ENCODE assay signal across 8 cellular contexts in genomic region chr1:1356796-1357401, GRCh38. TPM values are rescaled to one million over a fixed set of nuclear protein-coding genes. Genes with fewer than 3 reads are reported as not detected.
DNase-seq lines count a peak whose midpoint lies in the region; TF ChIP-seq lines count a peak whose summit lies in the region.
"Had no signal": no experiment of that assay in that cellular context is flagged by ENCODE, and none has a peak within 500 bp of the region (broad histone marks: within the 10 kb centered on the region; RNA-seq: fewer than 3 reads in every experiment).

No MANE protein-coding gene starts in this region.

- peaks cover 26% of the 10 kb centered on the region for H3K36me3 ChIP-seq in adipocyte (ENCODE audit: control insufficient read depth, insufficient read depth, low read length, severe bottlenecking)
- H3K36me3 ChIP-seq in testis (ENCODE audit: low read depth, missing control alignments), result no peaks in the 10 kb centered on the region

- WGBS in testis, 2 donors, result 38 to 50% methylated on average over 15 to 25 of the region's 26 CpGs

- H3K4me3 ChIP-seq in adipocyte (ENCODE audit: low read length) (peak overlapping the region; percentile 89), testis (peak overlapping the region; percentile 56 to 69)

- H3K9me3 ChIP-seq in adipocyte (ENCODE audit: control insufficient read depth, low read length) (no peaks in the 10 kb centered on the region), testis (no peaks in the 10 kb centered on the region)

- intact Hi-C loops in testis (cut with DNase I; ENCODE audit: low total_unique reads), result no loop called here

- H3K27me3 ChIP-seq in adipocyte (replicated peaks; ENCODE audit: control insufficient read depth, insufficient read depth, low read length) (no peaks in the 10 kb centered on the region), layer of hippocampus (ENCODE audit: control insufficient read depth, insufficient read depth, low read length) (peaks cover 23% of the 10 kb centered on the region), testis (no peaks in the 10 kb centered on the region)

- H3K27ac ChIP-seq in layer of hippocampus (ENCODE audit: low read depth, low read length), result peak overlapping the region; percentile 30
- H3K27ac ChIP-seq in testis, result peak overlapping the region; percentile 59 to 90

- no peak for TF ChIP-seq POLR2A in testis (IDR thresholded peaks at IDR 0.05)

- peaks cover 48% of the 10 kb centered on the region for H3K4me1 ChIP-seq in adipocyte (ENCODE audit: control insufficient read depth, insufficient read depth, low read length)
- peaks cover 56% of the 10 kb centered on the region for H3K4me1 ChIP-seq in testis

- DNase-seq in adipocyte (ENCODE audit: low read depth) (peak; percentile 55), testis (no peak), cerebellar nuclear complex (lab: John Stamatoyannopoulos, UW) (no peak), cerebellar cortex (ENCODE audit: low spot score) (no peak), DMS114 treated with DMSO at 0.1 percent for 48 hours (lab: John Stamatoyannopoulos, UW; ENCODE audit: unreplicated experiment) (no peak)
- DNase-seq: naive B cell, NCI-H1436 had no signal

- H3K9ac ChIP-seq in adipocyte (ENCODE audit: low read length), result peak overlapping the region; percentile 100

- no peak for TF ChIP-seq CTCF in testis (IDR thresholded peaks at IDR 0.05)

RNA-seq across cellular contexts. Expression of gene MXRA8, which starts 1.5 kb away (rescaled TPM):
- total RNA-seq in testis, result 100 to 1,000 TPM in 1 of 2 donors, 10 to 100 TPM in 1; 60.2 to 102 TPM
- polyA plus RNA-seq in testis (ENCODE audit: insufficient read depth, low read depth, low replicate concordance), result 63.3 TPM

RNA-seq across cellular contexts. Expression of gene DVL1, which starts 7.7 kb away (rescaled TPM):
- total RNA-seq in testis, result 100 to 1,000 TPM; 169 to 183 TPM
- 65.8 TPM for polyA plus RNA-seq in testis (ENCODE audit: insufficient read depth, low read depth, low replicate concordance)

RNA-seq across cellular contexts. Expression of gene AURKAIP1, which starts 18.1 kb away (rescaled TPM):
- total RNA-seq in testis, result 100 to 1,000 TPM; 224 to 328 TPM
- polyA plus RNA-seq in testis (ENCODE audit: insufficient read depth, low read depth, low replicate concordance), result 313 TPM

RNA-seq across cellular contexts. Expression of gene TAS1R3, which starts 25.8 kb away (rescaled TPM):
- total RNA-seq in testis, result 1 to 10 TPM; 1.5 TPM
- polyA plus RNA-seq in testis (ENCODE audit: insufficient read depth, low read depth, low replicate concordance), result 0.66 TPM

RNA-seq across cellular contexts. Expression of gene CPTP, which starts 32.3 kb away (rescaled TPM):
- total RNA-seq in testis, result 10 to 100 TPM; 64.4 to 82.3 TPM
- 129 TPM for polyA plus RNA-seq in testis (ENCODE audit: insufficient read depth, low read depth, low replicate concordance)
